ENCODE assay signal across 8 cellular contexts in genomic region chr22:41822289-41823057, GRCh38. TPM values are rescaled to one million over a fixed set of nuclear protein-coding genes. Genes with fewer than 3 reads are reported as not detected.
A peak's percentile ranks its signal among the peaks of the same experiment; 100 is the strongest.
DNase-seq lines count a peak whose midpoint lies in the region; ATAC-seq and TF ChIP-seq lines count a peak whose summit lies in the region.

No MANE protein-coding gene starts in this region.

- intact Hi-C loops in left ventricle myocardium superior (cut with micrococcal nuclease) = loop anchor here (5.0 kb wide), 1 partner anchor 125 kb away; the partner anchor contains the start of gene CENPM

- TF ChIP-seq CTCF in cardiac muscle cell (IDR thresholded peaks at IDR 0.05; ENCODE audit: low read depth, low read length) (peak; percentile 44), WERI-Rb-1 (IDR thresholded peaks at IDR 0.05; ENCODE audit: low read depth, low read length) (peak; percentile 29)

- H3K4me1 Mint-ChIP-seq in naive thymus-derived CD8-positive, alpha-beta T cell = peaks cover 9 to 18% (median 14%) of the 10 kb centered on the region in 4 donors

- H3K27me3 ChIP-seq in cardiac muscle cell (no peaks in the 10 kb centered on the region), WERI-Rb-1 (ENCODE audit: insufficient read depth, low read depth, severe bottlenecking) (no peaks in the 10 kb centered on the region)

- H3K4me3 ChIP-seq in cardiac muscle cell (no peak overlapping the region), WERI-Rb-1 (ENCODE audit: low read depth, low read length) (no peak overlapping the region)

- no peaks in the 10 kb centered on the region for H3K9me3 Mint-ChIP-seq in naive thymus-derived CD8-positive, alpha-beta T cell

- peaks cover 3% of the 10 kb centered on the region for H3K36me3 ChIP-seq in cardiac muscle cell
- peaks cover 43% of the 10 kb centered on the region for H3K36me3 ChIP-seq in WERI-Rb-1

- POLR2A ChIA-PET in naive thymus-derived CD8-positive, alpha-beta T cell (lab: Charles Lee) = interaction anchor here (1.3 to 2.2 kb wide), 4 partner anchors 10 to 118 kb away, joined by 4 to 11 read pairs (median 9); partner anchors contain the start of genes CCDC134 and SREBF2

- H3K27me3 Mint-ChIP-seq in naive thymus-derived CD8-positive, alpha-beta T cell = no peaks in the 10 kb centered on the region

- no peaks in the 10 kb centered on the region for H3K9me3 ChIP-seq in cardiac muscle cell (ENCODE audit: low read depth)
- no peaks in the 10 kb centered on the region for H3K9me3 ChIP-seq in WERI-Rb-1 (ENCODE audit: severe bottlenecking)

- no peak for ATAC-seq in left ventricle myocardium superior
- peak; percentile 93 to 96 for ATAC-seq in naive thymus-derived CD8-positive, alpha-beta T cell
- ATAC-seq in GM18861 (IDR thresholded peaks at IDR 0.05; ENCODE audit: unreplicated experiment) = no peak
- no peak for ATAC-seq in HG02973 (IDR thresholded peaks at IDR 0.05; ENCODE audit: unreplicated experiment)

- DNase-seq in cardiac muscle cell (ENCODE audit: low read depth in 1 of 2, low spot score in 1 of 2) = peak in 1 of 2 donors; percentile 63
- no peak for DNase-seq in left ventricle myocardium superior
- DNase-seq in NCI-H1092 treated with DMSO at 0.1 percent for 48 hours (lab: John Stamatoyannopoulos, UW) = peak; percentile 64
- no peak for DNase-seq in WERI-Rb-1
- peak; percentile 40 for DNase-seq in effector CD4-positive, alpha-beta T cell
- DNase-seq in naive thymus-derived CD8-positive, alpha-beta T cell = peak in 8 of 10 donors; percentile 17 to 76 (median 60)

- H3K27ac ChIP-seq in cardiac muscle cell (no peak overlapping the region), WERI-Rb-1 (no peak overlapping the region)

- H3K4me1 ChIP-seq in cardiac muscle cell (ENCODE audit: low read depth) = peaks cover 17% of the 10 kb centered on the region

- peak overlapping the region; percentile 67 to 90 (median 80) for H3K27ac Mint-ChIP-seq in naive thymus-derived CD8-positive, alpha-beta T cell

- H3K4me3 Mint-ChIP-seq in naive thymus-derived CD8-positive, alpha-beta T cell = no peak overlapping the region

- H3K36me3 Mint-ChIP-seq in naive thymus-derived CD8-positive, alpha-beta T cell = peaks cover 0 to 26% (median 0%) of the 10 kb centered on the region in 3 donors

RNA-seq across cellular contexts. Expression of gene SREBF2, which starts 10.4 kb away (rescaled TPM):
- total RNA-seq in cardiac muscle cell (259 and 273 TPM in 2 replicates), left ventricle myocardium superior (89.7 TPM)
- 225 and 238 TPM in 2 replicates for polyA plus RNA-seq in cardiac muscle cell
- total RNA-seq in naive thymus-derived CD8-positive, alpha-beta T cell = 100 to 1,000 TPM; 106 TPM
- polyA plus RNA-seq in naive thymus-derived CD8-positive, alpha-beta T cell = 10 to 100 TPM; 16.3 to 21.9 (median 18.2) TPM

RNA-seq across cellular contexts. Expression of gene CCDC134, which starts 22.0 kb away (rescaled TPM):
- total RNA-seq in cardiac muscle cell = 14.8 and 19.3 TPM in 2 replicates
- polyA plus RNA-seq in cardiac muscle cell = 10.3 and 11.5 TPM in 2 replicates
- 5.9 TPM for total RNA-seq in left ventricle myocardium superior
- total RNA-seq in naive thymus-derived CD8-positive, alpha-beta T cell = 10 to 100 TPM; 17.1 to 23.1 TPM
- polyA plus RNA-seq in naive thymus-derived CD8-positive, alpha-beta T cell = 1 to 10 TPM; 3.5 to 5.6 (median 3.8) TPM

Comparison
In these comparisons a context has a peak if more than half of its experiments do, and no peak if none do; other contexts are left out.
1. DNase-seq: peak in NCI-H1092 treated with DMSO at 0.1 percent for 48 hours (single experiment), effector CD4-positive, alpha-beta T cell (single experiment) and naive thymus-derived CD8-positive, alpha-beta T cell (8 of 10); none in left ventricle myocardium superior (single experiment) and WERI-Rb-1 (single experiment).
2. ATAC-seq: peak in naive thymus-derived CD8-positive, alpha-beta T cell (2 of 2); none in left ventricle myocardium superior (single experiment), GM18861 (single experiment) and HG02973 (single experiment).